8 cellular contexts compared by ENCODE assay signal in the genomic region with DNA sequence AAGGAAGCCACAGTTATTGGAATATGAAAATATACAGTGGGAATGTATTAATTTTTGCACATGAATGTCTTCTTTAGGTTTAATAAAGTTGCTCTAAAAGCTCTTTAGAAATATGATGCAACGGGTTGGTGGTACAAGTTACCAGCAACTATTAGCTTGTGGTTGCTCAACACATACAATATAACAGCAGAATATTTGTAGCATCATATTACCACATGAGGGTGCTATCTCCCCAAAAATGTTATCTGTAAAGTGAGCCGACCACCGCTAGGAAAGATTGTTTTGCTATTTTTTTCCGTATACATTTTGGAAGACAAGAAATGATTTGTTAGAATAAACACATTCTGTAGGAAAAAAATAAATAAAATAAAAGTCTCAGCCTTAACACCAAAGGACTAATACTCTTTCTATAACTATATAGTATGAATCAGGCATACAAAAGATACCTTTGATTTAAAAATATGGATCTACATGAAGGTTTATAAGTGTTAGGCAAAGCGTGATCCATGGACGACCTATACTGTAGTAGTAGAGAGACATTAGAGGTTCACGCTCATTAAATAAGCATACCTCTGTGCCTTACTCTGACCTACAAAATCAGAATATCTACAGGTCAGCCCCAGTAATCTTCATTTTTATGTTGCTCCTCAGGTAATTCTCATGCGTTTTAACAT.
A peak's percentile ranks its signal among the peaks of the same experiment; 100 is the strongest.
DNase-seq lines count a peak whose midpoint lies in the region; ATAC-seq and TF ChIP-seq lines count a peak whose summit lies in the region.

No MANE protein-coding gene starts in this region.

- no peak overlapping the region for H3K4me3 Mint-ChIP-seq in stimulated activated memory B cell treated with anti-CD40 and anti-IgM and Interleukin-4, amounts not matched to agents 10 μg/mL and 1 μg/mL and 100 μg/mL, for 72 hours

- H3K27ac Mint-ChIP-seq in stimulated activated memory B cell treated with anti-CD40 and anti-IgM and Interleukin-4, amounts not matched to agents 10 μg/mL and 1 μg/mL and 100 μg/mL, for 72 hours: no peak overlapping the region

- DNase-seq in EL: peak; percentile 54
- peak; percentile 25 for DNase-seq in H7
- DNase-seq in NCI-H1105 (lab: John Stamatoyannopoulos, UW): peak; percentile 44
- peak; percentile 16 for DNase-seq in hepatic stellate cell (ENCODE audit: low spot score)
- peak; percentile 80 for DNase-seq in superior temporal gyrus (ENCODE audit: extremely low spot score)
- DNase-seq in 8988T: no peak

- no peaks in the 10 kb centered on the region for H3K27me3 Mint-ChIP-seq in stimulated activated memory B cell treated with anti-CD40 and anti-IgM and Interleukin-4, amounts not matched to agents 10 μg/mL and 1 μg/mL and 100 μg/mL, for 72 hours

- TF ChIP-seq CTCF in SU-DHL-6 (IDR thresholded peaks at IDR 0.05; ENCODE audit: insufficient read depth, low read length, poor library complexity, severe bottlenecking): peak; percentile 35

- H3F3A ChIP-seq in SU-DHL-6 (ENCODE audit: insufficient read depth): no peaks in the 10 kb centered on the region

- no peaks in the 10 kb centered on the region for H4K20me1 ChIP-seq in SU-DHL-6 (ENCODE audit: low read depth, low read length)

- ATAC-seq in stimulated activated memory B cell treated with anti-CD40 and anti-IgM and Interleukin-4, amounts not matched to agents 10 μg/mL and 1 μg/mL and 100 μg/mL, for 72 hours: no peak

- H3K4me2 ChIP-seq in SU-DHL-6 (ENCODE audit: low read depth, low read length, poor library complexity, severe bottlenecking): no peak overlapping the region

- H3K9me2 ChIP-seq in SU-DHL-6 (replicated peaks; ENCODE audit: insufficient read depth, low read length): no peaks in the 10 kb centered on the region

- H3K27me3 ChIP-seq in H7 (ENCODE audit: control insufficient read depth, insufficient read depth, low read length) (no peaks in the 10 kb centered on the region), SU-DHL-6 (ENCODE audit: low read length) (no peaks in the 10 kb centered on the region)

- H3K4me1 Mint-ChIP-seq in stimulated activated memory B cell treated with anti-CD40 and anti-IgM and Interleukin-4, amounts not matched to agents 10 μg/mL and 1 μg/mL and 100 μg/mL, for 72 hours: no peaks in the 10 kb centered on the region

- no peaks in the 10 kb centered on the region for H3K36me3 Mint-ChIP-seq in stimulated activated memory B cell treated with anti-CD40 and anti-IgM and Interleukin-4, amounts not matched to agents 10 μg/mL and 1 μg/mL and 100 μg/mL, for 72 hours

- H3K36me3 ChIP-seq in H7 (replicated peaks; ENCODE audit: control insufficient read depth, insufficient read depth, low read length) (no peaks in the 10 kb centered on the region), SU-DHL-6 (ENCODE audit: low read length) (no peaks in the 10 kb centered on the region)

- H3K4me3 ChIP-seq in H7 (ENCODE audit: insufficient read depth, low read depth, low read length) (no peak overlapping the region), SU-DHL-6 (ENCODE audit: insufficient read depth, low read length, poor library complexity, severe bottlenecking) (no peak overlapping the region)

- no peak overlapping the region for H3K9ac ChIP-seq in SU-DHL-6 (ENCODE audit: low read length)

- no peak overlapping the region for H3K27ac ChIP-seq in SU-DHL-6 (ENCODE audit: low read depth, low read length)

- no peaks in the 10 kb centered on the region for H3K9me3 ChIP-seq in SU-DHL-6 (ENCODE audit: insufficient read depth, low read length)

- no peaks in the 10 kb centered on the region for H3K79me2 ChIP-seq in SU-DHL-6 (ENCODE audit: insufficient read depth, low read length)

- H3K9me3 Mint-ChIP-seq in stimulated activated memory B cell treated with anti-CD40 and anti-IgM and Interleukin-4, amounts not matched to agents 10 μg/mL and 1 μg/mL and 100 μg/mL, for 72 hours: no peaks in the 10 kb centered on the region

- no peak overlapping the region for H2AFZ ChIP-seq in SU-DHL-6 (ENCODE audit: low read depth, low read length, severe bottlenecking)
